ENCODE assay signal across 11 cellular contexts in genomic region chr17:58416937-58417299, GRCh38. TPM values are rescaled to one million over a fixed set of nuclear protein-coding genes. Genes with fewer than 3 reads are reported as not detected.
DNase-seq lines count a peak whose midpoint lies in the region; ATAC-seq, FAIRE-seq and TF ChIP-seq lines count a peak whose summit lies in the region.
"Had no signal": no experiment of that assay in that cellular context is flagged by ENCODE, and none has a peak within 500 bp of the region (broad histone marks: within the 10 kb centered on the region; RNA-seq: fewer than 3 reads in every experiment).

No MANE protein-coding gene starts in this region.

- peak overlapping the region; percentile 89; the same call in 1 of the 2 replicates for H2AFZ ChIP-seq in H1 (ENCODE audit: low read length)

- TF ChIP-seq POLR2A in A549 (IDR thresholded peaks at IDR 0.05; ENCODE audit: low read length): no peak
- TF ChIP-seq POLR2A in H1 (IDR thresholded peaks at IDR 0.05; ENCODE audit: control extremely low read depth in 1 of 2, low read depth in 2 of 2, low read length in 2 of 2): no peak

- H3K27me3 ChIP-seq in H1 (replicated peaks in 1 of 4; ENCODE audit: control insufficient read depth in 3 of 4, extremely low read depth in 1 of 4, insufficient read depth in 3 of 4, low read length in 3 of 4) (no peaks in the 10 kb centered on the region), muscle layer of duodenum (ENCODE audit: low read depth, low read length) (no peaks in the 10 kb centered on the region)
- H3K27me3 ChIP-seq: neutrophil had no signal

- peak overlapping the region; percentile 76 to 77 for H3K27ac ChIP-seq in A549
- H3K27ac ChIP-seq in H1 (ENCODE audit: low read depth, low read length): peak overlapping the region; percentile 31; the same call in 1 of the 2 replicates
- peak overlapping the region; percentile 92 for H3K27ac ChIP-seq in muscle layer of duodenum (ENCODE audit: low read length)
- H3K27ac ChIP-seq: neutrophil had no signal

- H3K4me3 ChIP-seq in A549 (peak overlapping the region; percentile 47), LNCaP clone FGC (ENCODE audit: low read depth, low read length) (peak overlapping the region; percentile 64), H1 (ENCODE audit: extremely low read depth in 1 of 4, insufficient read depth in 2 of 4, low read depth in 3 of 4, low read length in 4 of 4) (peak overlapping the region; percentile 42 to 70 (median 46)), muscle layer of duodenum (ENCODE audit: low read depth in 1 of 2, low read length in 2 of 2) (peak overlapping the region; percentile 55 to 67)

- H3K23ac ChIP-seq in H1 (ENCODE audit: insufficient read length): no peak overlapping the region

- H3K79me1 ChIP-seq in H1 (ENCODE audit: low read depth, low read length): no peaks in the 10 kb centered on the region

- TF ChIP-seq RAD21 in A549 (conservative IDR thresholded peaks at IDR 0.05 in 1 of 2, IDR thresholded peaks at IDR 0.05 in 1 of 2) (no peak), H1 (IDR thresholded peaks at IDR 0.05 in 1 of 2, conservative IDR thresholded peaks at IDR 0.05 in 1 of 2; ENCODE audit: low read depth in 2 of 2, low read length in 2 of 2) (no peak)

- no peaks in the 10 kb centered on the region for H4K20me1 ChIP-seq in H1 (replicated peaks in 1 of 2; ENCODE audit: control insufficient read depth in 1 of 2, insufficient read depth in 2 of 2, low read length in 2 of 2)

- no peak for TF ChIP-seq EP300 in A549 (IDR thresholded peaks at IDR 0.05)
- no peak for TF ChIP-seq EP300 in H1 (IDR thresholded peaks at IDR 0.05; ENCODE audit: borderline replicate concordance in 1 of 2, low read depth in 2 of 2, low read length in 2 of 2)

- no peak overlapping the region for H3K4ac ChIP-seq in H1 (replicated peaks; ENCODE audit: insufficient read length, low read depth, low read length)

- no peak overlapping the region for H2BK5ac ChIP-seq in H1 (ENCODE audit: low read depth, low read length)

- H2BK12ac ChIP-seq in H1 (ENCODE audit: low read depth, low read length): no peak overlapping the region

- CTCF ChIA-PET in A549 (lab: Yijun Ruan, JAX): interaction anchor here (0.7 to 9.9 kb wide), 33 partner anchors 9 to 203 kb away, joined by 3 to 232 read pairs (median 7); partner anchors contain the start of genes SUPT4H1 and TSPOAP1
- CTCF ChIA-PET in H1 (lab: Charles Lee; ENCODE audit: partially characterized antibody): interaction anchor here (0.6 to 3.4 kb wide), 31 partner anchors 10 to 677 kb away, joined by 3 to 22 read pairs (median 6); partner anchors contain the start of genes MPO and SUPT4H1

- H3K9me3 ChIP-seq in A549 (no peaks in the 10 kb centered on the region), H1 (ENCODE audit: insufficient read depth in 2 of 2, low read depth in 1 of 2, low read length in 1 of 2) (no peaks in the 10 kb centered on the region), muscle layer of duodenum (ENCODE audit: control insufficient read depth in 1 of 2, low read length in 2 of 2) (no peaks in the 10 kb centered on the region)
- H3K9me3 ChIP-seq: neutrophil had no signal

- H3K4me1 ChIP-seq in A549 (peaks cover 30% of the 10 kb centered on the region; the same call in 2 of the 3 replicates), H1 (replicated peaks in 1 of 4; ENCODE audit: control insufficient read depth in 3 of 4, insufficient read depth in 4 of 4, low read length in 3 of 4) (no peaks in the 10 kb centered on the region; a peak in 1 of 7 replicates), muscle layer of duodenum (ENCODE audit: control insufficient read depth in 1 of 2, insufficient read depth in 2 of 2, low read length in 2 of 2) (no peaks in the 10 kb centered on the region)

- TF ChIP-seq CTCF in A549 (IDR thresholded peaks at IDR 0.05) (no peak), LNCaP clone FGC (IDR thresholded peaks at IDR 0.05; ENCODE audit: control insufficient read depth, extremely low read depth, insufficient read depth) (no peak), H1 (IDR thresholded peaks at IDR 0.05; ENCODE audit: control extremely low read depth in 1 of 3, insufficient read depth in 1 of 3, low read depth in 1 of 3, low read length in 3 of 3) (no peak), GM13977 (IDR thresholded peaks at IDR 0.05; ENCODE audit: extremely low read depth, insufficient read depth, missing control alignments) (no peak)

- no peak overlapping the region for H2AK5ac ChIP-seq in H1 (ENCODE audit: low read depth, low read length)

- H4K5ac ChIP-seq in H1 (ENCODE audit: insufficient read length, low read depth, low read length): no peak overlapping the region

- 30% methylated on average over 6 of the region's 6 CpGs for WGBS in A549 (ENCODE audit: missing lambda C conversion rate)
- 15% methylated on average over 6 of the region's 6 CpGs; no CpG with 5 or more reads in 1 of the 2 experiments for WGBS in H1 (ENCODE audit: extremely low coverage in 1 of 2, insufficient coverage in 1 of 2, insufficient read length in 1 of 2, insufficient replicate concordance in 2 of 2, low coverage in 1 of 2, low lambda C conversion rate in 2 of 2, missing lambda C conversion rate in 1 of 2), 2 experiments

- H4K91ac ChIP-seq in H1 (replicated peaks; ENCODE audit: insufficient read length, low read length): no peak overlapping the region

- POLR2A ChIA-PET in A549 (lab: Yijun Ruan, JAX): interaction anchor here (1.2 to 3.8 kb wide), 4 partner anchors 9 to 99 kb away, joined by 3 to 87 read pairs (median 7); partner anchors contain the start of gene SUPT4H1
- POLR2A ChIA-PET in H1 (lab: Charles Lee; ENCODE audit: partially characterized antibody): interaction anchor here (0.8 to 2.5 kb wide), 7 partner anchors 8 to 132 kb away, joined by 3 to 14 read pairs (median 4); partner anchors contain the start of gene SUPT4H1

- ATAC-seq in A549: 0 out of 6 replicates have a peak, but pooled peaks of 1 of the 2 experiments have one; percentile 9

- in situ Hi-C loops in GM13977 (cut with MboI; ENCODE audit: low pct_unique_long_range_greater_than_20kb, low sequenced_read_pairs, unreplicated experiment): no loop called here

- peak overlapping the region; percentile 16 for H2BK120ac ChIP-seq in H1 (replicated peaks; ENCODE audit: low read depth, low read length)

- no peaks in the 10 kb centered on the region; the same call in 1 of the 2 replicates for H3K23me2 ChIP-seq in H1 (ENCODE audit: low read depth, low read length)

- H3K36me3 ChIP-seq in H1 (ENCODE audit: control insufficient read depth in 2 of 4, insufficient read depth in 4 of 4, low read length in 3 of 4): no peaks in the 10 kb centered on the region
- H3K36me3 ChIP-seq in muscle layer of duodenum (ENCODE audit: control insufficient read depth in 1 of 2, insufficient read depth in 2 of 2, low read length in 2 of 2): no peaks in the 10 kb centered on the region
- H3K36me3 ChIP-seq: neutrophil had no signal

- H3K79me2 ChIP-seq in H1 (ENCODE audit: control insufficient read depth in 1 of 2, insufficient read depth in 2 of 2, low read length in 2 of 2): no peaks in the 10 kb centered on the region

- no peak overlapping the region for H2BK15ac ChIP-seq in H1 (ENCODE audit: low read length)

- no peak overlapping the region; the same call in 1 of the 2 replicates for H3K18ac ChIP-seq in H1 (ENCODE audit: extremely low read depth, low read length)

- no peak overlapping the region for H3K14ac ChIP-seq in H1 (ENCODE audit: insufficient read length)

- H3K56ac ChIP-seq in H1 (replicated peaks; ENCODE audit: insufficient read length, low read depth, low read length): no peak overlapping the region

- FAIRE-seq in A549 (lab: Jason Lieb, UNC) (no peak), H1 (lab: Jason Lieb, UNC) (no peak)

- DNase-seq in A549 (ENCODE audit: low read depth in 1 of 2, low spot score in 1 of 2) (no peak), LNCaP clone FGC (ENCODE audit: low read depth) (no peak), H1 (ENCODE audit: low read depth in 1 of 2, low spot score in 2 of 2) (no peak), NCI-H1092 treated with DMSO at 0.1 percent for 48 hours (lab: John Stamatoyannopoulos, UW) (no peak), Kasumi-1 (lab: John Stamatoyannopoulos, UW) (no peak), OCI-M1 (lab: John Stamatoyannopoulos, UW) (no peak), GM13977 (ENCODE audit: low spot score) (no peak)
- DNase-seq: T1000 had no signal

- peak overlapping the region; percentile 2 to 17 (median 12); a peak in 4 of 7 replicates for H3K9ac ChIP-seq in H1 (replicated peaks in 1 of 4; ENCODE audit: extremely low read depth in 1 of 4, low read depth in 3 of 4, low read length in 3 of 4)

- no peak overlapping the region for H4K8ac ChIP-seq in H1 (ENCODE audit: extremely low read depth, insufficient read depth, low read length)

- no peak overlapping the region for H2BK20ac ChIP-seq in H1 (ENCODE audit: low read length)

- peak overlapping the region; percentile 79 for H3K4me2 ChIP-seq in A549
- peak overlapping the region; percentile 64 to 74 for H3K4me2 ChIP-seq in H1 (ENCODE audit: insufficient read depth in 1 of 2, low read depth in 2 of 2, low read length in 2 of 2)

TF ChIP-seq in A549, 52 proteins besides CTCF, POLR2A, EP300 and RAD21 (continues in another document):
- no peak for TF ChIP-seq CEBPB (IDR thresholded peaks at IDR 0.05)
- TF ChIP-seq FOSL2 (IDR thresholded peaks at IDR 0.05): no peak
- TF ChIP-seq FOSL2 (CRISPR knock-in tag; IDR thresholded peaks at IDR 0.05): no peak
- TF ChIP-seq BHLHE40 (IDR thresholded peaks at IDR 0.05; ENCODE audit: low read depth, low read length): no peak

TF ChIP-seq in H1, 55 proteins besides CTCF, POLR2A, EP300 and RAD21 (continues in another document):
- TF ChIP-seq BRCA1 (IDR thresholded peaks at IDR 0.05; ENCODE audit: low read depth, low read length) (no peak), EZH2 (IDR thresholded peaks at IDR 0.05; ENCODE audit: low read depth, low read length, severe bottlenecking) (no peak)

RNA-seq across cellular contexts. Expression of gene RNF43, which starts 0.4 kb away (rescaled TPM):
- polyA plus RNA-seq in A549 (2011; rRNA removed) (6.3 and 6.6 TPM in 2 replicates), A549 (2017; fragmentation: RNase III; extraction: RNeasy Plus Mini Kit Qiagen cat#74134 plus additional on column Dnase treatment) (1.6 to 2.6 TPM (median 2.5 TPM) in 3 replicates), H1 (2011; rRNA removed) (1.5 and 2.3 TPM in 2 replicates)
- polyA plus RNA-seq in A549 (2012; cell fraction: cytosol; rRNA removed): 0.82 and 0.83 TPM in 2 replicates
- 1.3 and 2.3 TPM in 2 replicates for polyA plus RNA-seq in A549 (2012; cell fraction: nucleus; rRNA removed)
- 2.8 and 3.2 TPM in 2 replicates for polyA minus RNA-seq in A549 (2011; rRNA and poly(A)+ RNA removed)
- 0.89 and 2.4 TPM in 2 replicates for total RNA-seq in H1 (2021; fragmentation: NEBNext Ultra II Directional; extraction: Animal tissue kit (Norgen Biotek cat#: 25700))
- polyA plus RNA-seq in H1 (2011; cell fraction: cytosol; rRNA removed): 1.0 TPM
- polyA plus RNA-seq in H1 (2011; cell fraction: nucleus; rRNA removed): 2.4 TPM
- 0.93 to 1.1 TPM (median 1.0 TPM) in 4 replicates for polyA plus RNA-seq in H1 (2012, experiment 1 of 2)
- 0.37 TPM for polyA plus RNA-seq in H1 (2012, experiment 2 of 2)
- 1.2 TPM for polyA plus RNA-seq in H1 (2013, experiment 1 of 2)
- 2.0 TPM for polyA plus RNA-seq in H1 (2013, experiment 2 of 2)
- 1.4 and 2.0 TPM in 2 replicates for polyA minus RNA-seq in H1 (2011; rRNA and poly(A)+ RNA removed)
- polyA minus RNA-seq in H1 (2011; cell fraction: cytosol; rRNA and poly(A)+ RNA removed): 1.0 TPM
- polyA minus RNA-seq in H1 (2011; cell fraction: nucleus; rRNA and poly(A)+ RNA removed): 1.9 TPM
- total RNA-seq: LHCN-M2 had no signal

Comparison
In these comparisons a context has a peak if more than half of its experiments do, and no peak if none do; other contexts are left out.
1. H3K27ac ChIP-seq: peak in every context shown above with its lines; median percentile 92 in muscle layer of duodenum; 76 in A549; 31 in H1.
2. Of the 18 proteins assayed by ChIP-seq in both H1 and A549: peak only in H1: none; only in A549: KDM5A; in both: none; in neither: 17.